ENCODE assay signal across 8 cellular contexts in the genomic region with DNA sequence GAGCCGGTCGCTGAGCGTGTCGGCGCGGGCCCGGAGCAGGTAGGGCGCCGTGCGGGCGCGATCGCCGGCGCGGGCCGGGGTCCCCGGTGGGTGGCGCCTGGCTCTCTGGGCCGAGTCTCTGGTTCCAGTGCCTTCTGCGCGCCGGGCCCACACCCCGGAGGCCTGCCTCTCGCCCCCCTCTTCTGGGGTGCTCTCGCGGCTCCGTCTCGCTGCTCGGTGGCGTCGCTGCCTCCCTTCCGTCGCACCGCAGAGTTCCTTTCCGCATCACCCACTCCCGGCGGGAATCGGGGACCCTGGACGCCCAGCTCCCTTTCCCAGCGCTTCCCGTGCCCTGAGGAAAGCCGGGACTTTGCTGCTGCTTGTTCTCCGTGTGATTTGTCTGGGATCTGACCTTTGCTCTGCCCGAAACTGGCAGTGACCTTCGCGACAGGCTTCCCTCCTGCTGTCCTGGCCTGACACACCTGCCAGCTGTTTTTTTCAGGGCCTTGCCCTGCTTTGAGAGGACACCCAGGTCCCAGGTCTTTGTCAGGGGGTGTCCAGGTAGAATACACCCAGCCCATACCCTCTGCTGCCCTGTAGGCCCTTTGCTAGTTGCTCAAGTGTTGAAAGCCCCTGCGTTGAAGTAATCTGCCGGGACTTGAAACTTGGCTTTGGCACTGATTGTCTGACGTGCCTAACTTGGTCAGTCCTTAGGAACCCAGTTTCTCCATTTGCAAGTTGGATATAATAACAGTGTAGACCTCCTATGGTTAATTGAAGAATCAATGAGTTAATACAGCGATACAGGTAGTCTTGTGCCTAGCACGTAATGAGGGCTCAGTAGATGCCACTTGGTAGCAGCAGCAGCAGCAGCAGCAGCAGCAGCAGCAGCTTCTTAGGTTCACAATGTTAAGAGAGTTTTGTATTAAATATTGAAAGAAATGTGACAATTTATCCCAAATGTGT. TPM values are rescaled to one million over a fixed set of nuclear protein-coding genes. Genes with fewer than 3 reads are reported as not detected.
DNase-seq lines count a peak whose midpoint lies in the region; ATAC-seq and TF ChIP-seq lines count a peak whose summit lies in the region.

No MANE protein-coding gene starts in this region.

- H3K27ac ChIP-seq in PC-3 (ENCODE audit: low read length), result peak overlapping the region; percentile 40
- peak overlapping the region; percentile 97 for H3K27ac ChIP-seq in hepatocyte

- H3K4me2 ChIP-seq in PC-3 (ENCODE audit: low read length), result peak overlapping the region; percentile 95
- H3K4me2 ChIP-seq in hepatocyte, result peak overlapping the region; percentile 95

- CTCF ChIA-PET in PC-3 (lab: Charles Lee), result interaction anchor here (1.1 to 1.2 kb wide), 2 partner anchors 54 to 229 kb away, joined by 3 read pairs; no protein-coding TSS in a partner anchor

- POLR2A ChIA-PET in PC-3 (lab: Charles Lee; ENCODE audit: unreplicated experiment), result interaction anchor here (0.5 kb wide), 1 partner anchor 39 kb away, joined by 4 read pairs; no protein-coding TSS in a partner anchor

- H2AFZ ChIP-seq in PC-3 (ENCODE audit: low read length), result peak overlapping the region; percentile 90
- H2AFZ ChIP-seq in hepatocyte, result peak overlapping the region; percentile 75

- no peaks in the 10 kb centered on the region for H3K9me2 ChIP-seq in PC-3 (replicated peaks; ENCODE audit: low read length)
- no peaks in the 10 kb centered on the region for H3K9me2 ChIP-seq in hepatocyte (replicated peaks; ENCODE audit: insufficient read depth)

- peak; percentile 27 for DNase-seq in AG08395 (ENCODE audit: low spot score)
- DNase-seq in PC-3, result peak; percentile 30
- DNase-seq in anterior cingulate cortex (lab: John Stamatoyannopoulos, UW), result peak in 37 of 58 donors; percentile 2 to 79 (median 46)
- DNase-seq in hepatocyte (ENCODE audit: low spot score), result peak; percentile 59
- peak; percentile 33 for DNase-seq in renal cortical epithelial cell (ENCODE audit: low read depth)
- DNase-seq in dedifferentiated amniotic fluid mesenchymal stem cell (ENCODE audit: extremely low spot score), result no peak

- intact Hi-C loops in PC-3 (cut with micrococcal nuclease), result loop anchor here (5.0 kb wide), 3 partner anchors 283 to 353 kb away; no protein-coding TSS in a partner anchor

- no peaks in the 10 kb centered on the region for H3K27me3 ChIP-seq in PC-3 (ENCODE audit: low read length)
- H3K27me3 ChIP-seq in hepatocyte, result no peaks in the 10 kb centered on the region

- no peaks in the 10 kb centered on the region for H3K9me3 ChIP-seq in PC-3 (ENCODE audit: low read length)
- no peaks in the 10 kb centered on the region for H3K9me3 ChIP-seq in hepatocyte (ENCODE audit: low read depth)

- BruUV-seq in PC-3 (replicated peaks; lab: Mats Ljungman, UMichigan), result TSS peak; percentile 46

- H3K4me1 ChIP-seq in PC-3 (ENCODE audit: insufficient read depth, low read length) (peaks cover 27% of the 10 kb centered on the region), hepatocyte (ENCODE audit: insufficient read depth) (peaks cover 23% of the 10 kb centered on the region)

- WGBS in hepatocyte (ENCODE audit: low lambda C conversion rate, missing lambda C conversion rate), result 2% methylated on average over 44 of the region's 52 CpGs

- H3K36me3 ChIP-seq in PC-3 (ENCODE audit: low read depth, low read length), result no peaks in the 10 kb centered on the region
- no peaks in the 10 kb centered on the region for H3K36me3 ChIP-seq in hepatocyte (replicated peaks; ENCODE audit: insufficient read depth, low read depth)

- H3K4me3 ChIP-seq in PC-3 (ENCODE audit: low read length) (peak overlapping the region; percentile 78), hepatocyte (peak overlapping the region; percentile 98)

- no peaks in the 10 kb centered on the region for H3F3A ChIP-seq in PC-3 (ENCODE audit: low read length, unreplicated experiment)

- TF ChIP-seq CTCF in PC-3 (conservative IDR thresholded peaks at IDR 0.05; ENCODE audit: low read depth, low read length) (0 out of 2 replicates have a peak, but pooled peaks have one; percentile 6), hepatocyte (IDR thresholded peaks at IDR 0.05; ENCODE audit: poor library complexity) (no peak)

- ATAC-seq in GM18520 (IDR thresholded peaks at IDR 0.05; ENCODE audit: unreplicated experiment) (peak; percentile 18), HG03095 (IDR thresholded peaks at IDR 0.05; ENCODE audit: unreplicated experiment) (peak; percentile 28), PC-3 (peak; percentile 48)

- H3K79me2 ChIP-seq in PC-3 (ENCODE audit: low read length) (peaks cover 54% of the 10 kb centered on the region), hepatocyte (peaks cover 51% of the 10 kb centered on the region)

- H4K20me1 ChIP-seq in PC-3 (ENCODE audit: low read length), result peaks cover 19% of the 10 kb centered on the region; the same call in 1 of the 2 replicates
- peaks cover 31% of the 10 kb centered on the region for H4K20me1 ChIP-seq in hepatocyte (ENCODE audit: insufficient read depth, poor library complexity, severe bottlenecking)

- peak overlapping the region; percentile 85 for H3K9ac ChIP-seq in PC-3 (ENCODE audit: low read length)

RNA-seq across cellular contexts. Expression of a gene that starts 0.8 kb away (rescaled TPM):
- total RNA-seq in PC-3 (2014; rRNA removed), result 14.8 and 16.6 TPM in 2 replicates
- 41.6 and 45.4 TPM in 2 replicates for total RNA-seq in hepatocyte
- 28.2 and 42.5 TPM in 2 replicates for polyA plus RNA-seq in hepatocyte
- total RNA-seq in renal cortical epithelial cell, result 13.6 and 17.5 TPM in 2 replicates
